In genomic region chr14:74493343-74494261, GRCh38 we compare ENCODE assay signal across 8 cellular contexts. TPM values are rescaled to one million over a fixed set of nuclear protein-coding genes. Genes with fewer than 3 reads are reported as not detected.
DNase-seq lines count a peak whose midpoint lies in the region; ATAC-seq and TF ChIP-seq lines count a peak whose summit lies in the region.

A gene with protein sequence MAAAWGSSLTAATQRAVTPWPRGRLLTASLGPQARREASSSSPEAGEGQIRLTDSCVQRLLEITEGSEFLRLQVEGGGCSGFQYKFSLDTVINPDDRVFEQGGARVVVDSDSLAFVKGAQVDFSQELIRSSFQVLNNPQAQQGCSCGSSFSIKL (plus strand): TSS chr14:74493765. CDS start chr14:74493775, 10 bp downstream.

- H2AFZ ChIP-seq in mammary epithelial cell (ENCODE audit: low read depth, low read length) (peak within 1 kb of the TSS; percentile 97), smooth muscle cell (ENCODE audit: low read depth) (peak within 1 kb of the TSS; percentile 96)

- H4K20me1 ChIP-seq in mammary epithelial cell (ENCODE audit: insufficient read depth, low read length) (no peaks in the 10 kb centered on the region), smooth muscle cell (ENCODE audit: low read depth) (peaks cover 23% of the 10 kb centered on the region)

- DNase-seq in ACHN, result peak; percentile 97
- DNase-seq in NCI-H2227 (lab: John Stamatoyannopoulos, UW; ENCODE audit: unreplicated experiment), result peak; percentile 99
- peak; percentile 100 for DNase-seq in WERI-Rb-1
- DNase-seq in mammary epithelial cell, result peak; percentile 99
- DNase-seq in iPS-NIHi11 (ENCODE audit: low spot score), result peak; percentile 100
- peak; percentile 98 for DNase-seq in smooth muscle cell (lab: John Stamatoyannopoulos, UW; ENCODE audit: unreplicated experiment)

- CTCF ChIA-PET in mammary epithelial cell (lab: Charles Lee; ENCODE audit: low non-redundant PET), result interaction anchor here (0.5 to 0.9 kb wide), 3 partner anchors 8 to 89 kb away, joined by 3 read pairs; no protein-coding TSS in a partner anchor

- H3K27me3 ChIP-seq in WERI-Rb-1 (ENCODE audit: insufficient read depth, low read depth, severe bottlenecking) (no peaks in the 10 kb centered on the region), mammary epithelial cell (ENCODE audit: insufficient read depth, low read length) (no peaks in the 10 kb centered on the region), smooth muscle cell (ENCODE audit: low read depth) (peaks cover 5% of the 10 kb centered on the region)

- intact Hi-C loops in mammary epithelial cell (cut with micrococcal nuclease), result loop anchor here (2.0 kb wide), 1 partner anchor 35 kb away; no protein-coding TSS in a partner anchor

- peaks cover 13% of the 10 kb centered on the region for H3F3A ChIP-seq in smooth muscle cell (ENCODE audit: low read depth)

- no TSS peak for BruUV-seq in mammary epithelial cell (replicated peaks; lab: Mats Ljungman, UMichigan)

- H3K9me3 ChIP-seq in WERI-Rb-1 (ENCODE audit: severe bottlenecking), result no peaks in the 10 kb centered on the region
- no peaks in the 10 kb centered on the region for H3K9me3 ChIP-seq in mammary epithelial cell (replicated peaks; ENCODE audit: insufficient read depth, low read length)
- H3K9me3 ChIP-seq in smooth muscle cell (replicated peaks; ENCODE audit: low read depth), result no peaks in the 10 kb centered on the region

- dilution Hi-C loops in mammary epithelial cell (cut with HindIII; ENCODE audit: low sequenced_read_pairs), result no loop called here

- in situ Hi-C loops in ACHN (cut with HindIII; ENCODE audit: low pct_ligation_motif_present, low pct_unique_long_range_greater_than_20kb, low sequenced_read_pairs), result no loop called here
- in situ Hi-C loops in mammary epithelial cell (cut with MboI; ENCODE audit: low sequenced_read_pairs in 2 of 2), result loop anchor here in 1 of 2 donors (5.0 kb wide), 1 partner anchor 131 kb away; no protein-coding TSS in a partner anchor

- TF ChIP-seq CTCF in WERI-Rb-1 (IDR thresholded peaks at IDR 0.05; ENCODE audit: low read depth, low read length), result no peak
- TF ChIP-seq CTCF in mammary epithelial cell (conservative IDR thresholded peaks at IDR 0.05 in 1 of 2, IDR thresholded peaks at IDR 0.05 in 1 of 2; ENCODE audit: extremely low read depth in 1 of 2, insufficient read depth in 1 of 2, low read depth in 1 of 2, low read length in 2 of 2), result no peak
- no peak for TF ChIP-seq CTCF in smooth muscle cell (IDR thresholded peaks at IDR 0.05; ENCODE audit: borderline replicate concordance, insufficient read depth, poor library complexity, severe bottlenecking)

- H3K4me2 ChIP-seq in mammary epithelial cell (ENCODE audit: insufficient read depth, low read depth, low read length) (peak within 1 kb of the TSS; percentile 84), smooth muscle cell (peak within 1 kb of the TSS; percentile 93)

- H3K9ac ChIP-seq in mammary epithelial cell (ENCODE audit: insufficient read depth, low read length), result peak within 1 kb of the TSS; percentile 79
- H3K9ac ChIP-seq in smooth muscle cell (ENCODE audit: low read depth), result peak within 1 kb of the TSS; percentile 83

- ATAC-seq in GM18873 (IDR thresholded peaks at IDR 0.05; ENCODE audit: low FRiP score, unreplicated experiment) (peak; percentile 92), HG03139 (IDR thresholded peaks at IDR 0.05; ENCODE audit: unreplicated experiment) (peak; percentile 84)

- H3K4me3 ChIP-seq in WERI-Rb-1 (ENCODE audit: low read depth, low read length) (peak within 1 kb of the TSS; percentile 93), mammary epithelial cell (replicated peaks in 1 of 3; ENCODE audit: insufficient read depth in 1 of 3, low read depth in 2 of 3, low read length in 3 of 3) (peak within 1 kb of the TSS; percentile 76 to 96 (median 80)), smooth muscle cell (peak within 1 kb of the TSS; percentile 82)

- H3K79me2 ChIP-seq in mammary epithelial cell (ENCODE audit: insufficient read depth, low read length), result peaks cover 65% of the 10 kb centered on the region
- peaks cover 4% of the 10 kb centered on the region for H3K79me2 ChIP-seq in smooth muscle cell (ENCODE audit: low read depth)

- H3K4me1 ChIP-seq in mammary epithelial cell (ENCODE audit: insufficient read depth, low read length), result peaks cover 37% of the 10 kb centered on the region
- peaks cover 13% of the 10 kb centered on the region for H3K4me1 ChIP-seq in smooth muscle cell (ENCODE audit: low read depth)

- H3K36me3 ChIP-seq in WERI-Rb-1 (peaks cover 6% of the 10 kb centered on the region), mammary epithelial cell (ENCODE audit: insufficient read depth, low read length) (peaks cover 2% of the 10 kb centered on the region), smooth muscle cell (ENCODE audit: low read depth) (no peaks in the 10 kb centered on the region)

- 3% methylated on average over 22 of the region's 73 CpGs for WGBS in mammary epithelial cell (ENCODE audit: low coverage, missing lambda C conversion rate)
- WGBS in smooth muscle cell (ENCODE audit: low lambda C conversion rate), result under 1% methylated on average over 49 of the region's 73 CpGs

- peak within 1 kb of the TSS; percentile 80 for H3K27ac ChIP-seq in WERI-Rb-1
- H3K27ac ChIP-seq in mammary epithelial cell (ENCODE audit: insufficient read depth, low read depth, low read length), result peak within 1 kb of the TSS; percentile 71
- H3K27ac ChIP-seq in smooth muscle cell (ENCODE audit: low read depth), result peak within 1 kb of the TSS; percentile 64

RNA-seq across cellular contexts. Expression of the gene that starts here (rescaled TPM):
- total RNA-seq in mammary epithelial cell, result 10 to 100 TPM in 1 of 2 donors, 1 to 10 TPM in 1; 6.7 to 18.2 TPM
- polyA plus RNA-seq in mammary epithelial cell, result 20.5 TPM
- not detected for polyA minus RNA-seq in mammary epithelial cell
- 15.0 and 23.3 TPM in 2 replicates for total RNA-seq in smooth muscle cell
- polyA plus RNA-seq in smooth muscle cell, result 65.8 and 79.2 TPM in 2 replicates

Comparison
In these comparisons a context has a peak if more than half of its experiments do, and no peak if none do; other contexts are left out.
1. Peak in every context shown above with its lines: DNase-seq, ATAC-seq, H3K4me3 ChIP-seq and H3K27ac ChIP-seq.